Comparison of ENCODE assay signal across 2 cellular contexts in genomic region chr2:37323176-37323575, GRCh38.
TF ChIP-seq lines count a peak whose summit lies in the region.

No MANE protein-coding gene starts in this region.

TF ChIP-seq in A549, 52 proteins besides CTCF, POLR2A, EP300 and RAD21:
- TF ChIP-seq CHD2 (IDR thresholded peaks at IDR 0.05; ENCODE audit: low read length, partially characterized antibody): no peak
- no peak for TF ChIP-seq BHLHE40 (IDR thresholded peaks at IDR 0.05; ENCODE audit: low read depth, low read length)
- no peak for TF ChIP-seq EHMT2 (IDR thresholded peaks at IDR 0.05; ENCODE audit: low read depth)

TF ChIP-seq in K562, 482 proteins besides CTCF, POLR2A, EP300 and RAD21:
- no peak for TF ChIP-seq PBX2 (CRISPR knock-in tag; IDR thresholded peaks at IDR 0.05; ENCODE audit: low read depth)
- no peak for TF ChIP-seq PBX2 (tag; conservative IDR thresholded peaks at IDR 0.05; ENCODE audit: low read depth)
- no peak for TF ChIP-seq GABPB1 (CRISPR knock-in tag; IDR thresholded peaks at IDR 0.05)
- no peak for TF ChIP-seq CBFA2T2 (conservative IDR thresholded peaks at IDR 0.05)
